ENCODE assay signal across 21 cellular contexts in the genomic region with DNA sequence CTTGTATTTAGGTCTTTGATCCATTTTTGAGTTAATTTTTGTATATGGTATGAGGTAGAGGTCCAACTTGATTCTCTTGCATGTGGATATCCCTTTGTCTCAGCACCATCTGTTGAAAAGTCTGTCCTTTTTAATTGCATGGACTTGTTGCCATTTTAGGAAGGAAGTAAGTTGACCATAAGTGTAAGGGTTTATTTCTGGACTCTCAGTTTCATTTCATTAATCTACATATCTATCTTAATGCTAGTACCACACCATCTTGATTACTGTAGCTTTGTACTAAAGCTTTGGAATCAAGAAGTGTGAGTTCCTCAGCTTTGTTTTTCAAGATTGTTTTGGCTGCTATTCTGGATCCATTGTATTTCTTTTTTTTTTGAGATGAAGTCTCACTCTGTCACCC. TPM values are rescaled to one million over a fixed set of nuclear protein-coding genes. Genes with fewer than 3 reads are reported as not detected.
"Had no signal": no experiment of that assay in that cellular context is flagged by ENCODE, and none has a peak within 500 bp of the region (broad histone marks: within the 10 kb centered on the region; RNA-seq: fewer than 3 reads in every experiment).

No MANE protein-coding gene starts in this region.

- H3K27ac ChIP-seq: gastroesophageal sphincter, heart left ventricle, left lung, stomach, vagina had no signal

- H3K9me3 Mint-ChIP-seq: activated T-cell treated with anti-CD3 and anti-CD28 coated beads, Interleukin-2, amount 50 U/mL, for 72 hours; nephron; T-helper 2 cell treated with Interferon-gamma antibody and Interleukin-4, amounts not matched to agents 5 μg/mL and 100 μg/mL, for 36 hours had no signal

- H3K4me3 Mint-ChIP-seq: activated CD4-positive, alpha-beta T cell treated with anti-CD3 and anti-CD28 coated beads, Interleukin-2, amount 10 ng/mL, durations not matched to agents 24 days and 14 days; activated T-cell treated with anti-CD3 and anti-CD28 coated beads, Interleukin-2, amount 50 U/mL, for 72 hours; nephron; T-helper 2 cell treated with Interferon-gamma antibody and Interleukin-4, amounts not matched to agents 5 μg/mL and 100 μg/mL, for 36 hours had no signal

- H3K4me1 ChIP-seq: left lung, vagina had no signal

- H3K27ac Mint-ChIP-seq: activated T-cell treated with anti-CD3 and anti-CD28 coated beads, Interleukin-2, amount 50 U/mL, for 72 hours; nephron; T-helper 2 cell treated with Interferon-gamma antibody and Interleukin-4, amounts not matched to agents 5 μg/mL and 100 μg/mL, for 36 hours had no signal

- H3K9me3 ChIP-seq: gastroesophageal sphincter, heart left ventricle, left lung, stomach, vagina had no signal

- H3K27me3 ChIP-seq: gastroesophageal sphincter, heart left ventricle, left lung, stomach, vagina had no signal

- H3K27me3 Mint-ChIP-seq: activated CD4-positive, alpha-beta T cell treated with anti-CD3 and anti-CD28 coated beads, Interleukin-2, amount 10 ng/mL, durations not matched to agents 24 days and 14 days had no signal

- H3K4me1 Mint-ChIP-seq: nephron had no signal

- ATAC-seq: gastroesophageal sphincter, heart left ventricle, left lung had no signal

- H3K4me3 ChIP-seq: gastroesophageal sphincter, heart left ventricle, left lung, stomach, vagina had no signal

- DNase-seq: activated CD4-positive, alpha-beta T cell treated with anti-CD3 and anti-CD28 coated beads, Interleukin-2, amount 10 ng/mL, durations not matched to agents 24 days and 14 days; activated CD8-positive, alpha-beta memory T cell treated with anti-CD3 and anti-CD28 coated beads, Interleukin-2, amount 50 U/mL, for 4 hours; activated effector memory CD4-positive, alpha-beta T cell treated with anti-CD3 and anti-CD28 coated beads, Interleukin-2, amount 50 U/mL, for 16 hours; activated naive CD4-positive, alpha-beta T cell treated with anti-CD3 and anti-CD28 coated beads, Interleukin-2, amount 50 U/mL, for 16 hours; activated T-cell treated with anti-CD3 and anti-CD28 coated beads, Interleukin-2, amount 50 U/mL, for 72 hours; effector CD4-positive, alpha-beta T cell; heart left ventricle; kidney; left lung; midbrain; nucleus accumbens; retina; stimulated activated CD4-positive, alpha-beta T cell treated with anti-CD3 and anti-CD28 coated beads, Interleukin-2, amount 100 ng/mL, for 24 hours; stomach had no signal

- FAIRE-seq: kidney had no signal

RNA-seq across cellular contexts. Expression of a gene that starts 52.2 kb away (rescaled TPM):
- total RNA-seq: cerebellum, left lung, lung microvascular endothelial cell, temporal lobe had no signal
- polyA plus RNA-seq: heart left ventricle had no signal
